ENCODE assay signal across 11 cellular contexts in genomic region chr6:106083618-106084017, GRCh38. TPM values are rescaled to one million over a fixed set of nuclear protein-coding genes. Genes with fewer than 3 reads are reported as not detected.
DNase-seq lines count a peak whose midpoint lies in the region; ATAC-seq and TF ChIP-seq lines count a peak whose summit lies in the region.
"Had no signal": no experiment of that assay in that cellular context is flagged by ENCODE, and none has a peak within 500 bp of the region (broad histone marks: within the 10 kb centered on the region; RNA-seq: fewer than 3 reads in every experiment).

No MANE protein-coding gene starts in this region.

- no peak for ATAC-seq in activated naive CD8-positive, alpha-beta T cell treated with anti-CD3 and anti-CD28 coated beads, Interleukin-2, amount 10 ng/mL, durations not matched to agents 7 days and 5 days (ENCODE audit: low read depth)

- CTCF ChIA-PET in activated CD4-positive, alpha-beta T cell treated with anti-CD3 and anti-CD28 coated beads, Interleukin-2, amount 10 ng/mL, durations not matched to agents 7 days and 5 days (lab: Charles Lee), result interaction anchor here (0.5 to 2.2 kb wide), 8 partner anchors 8 to 598 kb away, joined by 3 to 9 read pairs (median 3); no protein-coding TSS in a partner anchor

- no peaks in the 10 kb centered on the region for H3K9me3 Mint-ChIP-seq in activated CD4-positive, alpha-beta T cell treated with anti-CD3 and anti-CD28 coated beads, Interleukin-2, amount 10 ng/mL, durations not matched to agents 7 days and 5 days
- H3K9me3 Mint-ChIP-seq in HFFc6 (no peaks in the 10 kb centered on the region), nephron progenitor cell (no peaks in the 10 kb centered on the region)
- H3K9me3 Mint-ChIP-seq in activated naive CD8-positive, alpha-beta T cell treated with anti-CD3 and anti-CD28 coated beads, Interleukin-2, amount 10 ng/mL, durations not matched to agents 7 days and 5 days, result no peaks in the 10 kb centered on the region

- no peaks in the 10 kb centered on the region for H3K27me3 ChIP-seq in brain microvascular endothelial cell (replicated peaks)
- H3K27me3 ChIP-seq: ovary had no signal

- H3K4me3 ChIP-seq in brain microvascular endothelial cell (ENCODE audit: low read depth, low read length), result no peak overlapping the region
- H3K4me3 ChIP-seq: ovary, upper lobe of right lung had no signal

- POLR2A ChIA-PET in activated CD4-positive, alpha-beta T cell treated with anti-CD3 and anti-CD28 coated beads, Interleukin-2, amount 10 ng/mL, durations not matched to agents 7 days and 5 days (lab: Charles Lee), result interaction anchor here (0.6 to 0.8 kb wide), 2 partner anchors 91 to 115 kb away, joined by 3 read pairs; no protein-coding TSS in a partner anchor
- POLR2A ChIA-PET in activated naive CD8-positive, alpha-beta T cell treated with anti-CD3 and anti-CD28 coated beads, Interleukin-2, amount 10 ng/mL, durations not matched to agents 7 days and 5 days (lab: Charles Lee), result interaction anchor here (0.9 to 1.0 kb wide), 2 partner anchors 14 to 91 kb away, joined by 3 read pairs; no protein-coding TSS in a partner anchor

- in situ Hi-C loops in brain microvascular endothelial cell (cut with HindIII; ENCODE audit: low pct_ligation_motif_present, low sequenced_read_pairs), result no loop called here

- no peaks in the 10 kb centered on the region for H3K36me3 ChIP-seq in brain microvascular endothelial cell (replicated peaks)
- H3K36me3 ChIP-seq: ovary, upper lobe of right lung had no signal

- DNase-seq in activated CD4-positive, alpha-beta T cell treated with anti-CD3 and anti-CD28 coated beads, Interleukin-2, amount 10 ng/mL, durations not matched to agents 7 days and 5 days, result no peak
- no peak for DNase-seq in activated CD4-positive, alpha-beta T cell treated with anti-CD3 and anti-CD28 coated beads for 4 hours
- DNase-seq in HFFc6 (no peak), nephron progenitor cell (no peak), AG08395 (ENCODE audit: low spot score) (no peak), brain microvascular endothelial cell (no peak), anterior cingulate cortex (lab: John Stamatoyannopoulos, UW) (no peak)
- DNase-seq in activated naive CD8-positive, alpha-beta T cell treated with anti-CD3 and anti-CD28 coated beads, Interleukin-2, amount 10 ng/mL, durations not matched to agents 7 days and 5 days, result no peak
- DNase-seq: NCI-H2107, ovary, upper lobe of right lung had no signal

- no peak overlapping the region for H3K27ac ChIP-seq in brain microvascular endothelial cell
- H3K27ac ChIP-seq: ovary had no signal

- H3K4me1 Mint-ChIP-seq in activated CD4-positive, alpha-beta T cell treated with anti-CD3 and anti-CD28 coated beads, Interleukin-2, amount 10 ng/mL, durations not matched to agents 7 days and 5 days, result peaks cover 66% of the 10 kb centered on the region
- H3K4me1 Mint-ChIP-seq in HFFc6 (ENCODE audit: low read depth) (peaks cover 56% of the 10 kb centered on the region), nephron progenitor cell (peaks cover 76% of the 10 kb centered on the region)
- peaks cover 47% of the 10 kb centered on the region for H3K4me1 Mint-ChIP-seq in activated naive CD8-positive, alpha-beta T cell treated with anti-CD3 and anti-CD28 coated beads, Interleukin-2, amount 10 ng/mL, durations not matched to agents 7 days and 5 days

- peaks cover 20% of the 10 kb centered on the region for H3K36me3 Mint-ChIP-seq in activated CD4-positive, alpha-beta T cell treated with anti-CD3 and anti-CD28 coated beads, Interleukin-2, amount 10 ng/mL, durations not matched to agents 7 days and 5 days (ENCODE audit: low read depth)
- H3K36me3 Mint-ChIP-seq in HFFc6 (ENCODE audit: low read depth) (peaks cover 8% of the 10 kb centered on the region), nephron progenitor cell (ENCODE audit: low read depth) (no peaks in the 10 kb centered on the region)
- H3K36me3 Mint-ChIP-seq in activated naive CD8-positive, alpha-beta T cell treated with anti-CD3 and anti-CD28 coated beads, Interleukin-2, amount 10 ng/mL, durations not matched to agents 7 days and 5 days, result peaks cover 2% of the 10 kb centered on the region

- no peak overlapping the region for H3K27ac Mint-ChIP-seq in activated CD4-positive, alpha-beta T cell treated with anti-CD3 and anti-CD28 coated beads, Interleukin-2, amount 10 ng/mL, durations not matched to agents 7 days and 5 days
- H3K27ac Mint-ChIP-seq in HFFc6 (peak overlapping the region; percentile 77), nephron progenitor cell (peak overlapping the region; percentile 43)
- H3K27ac Mint-ChIP-seq in activated naive CD8-positive, alpha-beta T cell treated with anti-CD3 and anti-CD28 coated beads, Interleukin-2, amount 10 ng/mL, durations not matched to agents 7 days and 5 days, result no peak overlapping the region

- H3K4me3 Mint-ChIP-seq in activated CD4-positive, alpha-beta T cell treated with anti-CD3 and anti-CD28 coated beads, Interleukin-2, amount 10 ng/mL, durations not matched to agents 7 days and 5 days, result peak overlapping the region; percentile 7
- H3K4me3 Mint-ChIP-seq in HFFc6 (peak overlapping the region; percentile 91), nephron progenitor cell (no peak overlapping the region)
- H3K4me3 Mint-ChIP-seq in activated naive CD8-positive, alpha-beta T cell treated with anti-CD3 and anti-CD28 coated beads, Interleukin-2, amount 10 ng/mL, durations not matched to agents 7 days and 5 days, result peak overlapping the region; percentile 12

- no peak for TF ChIP-seq CTCF in HFFc6 (IDR thresholded peaks at IDR 0.05)
- TF ChIP-seq CTCF in nephron progenitor cell (IDR thresholded peaks at IDR 0.05), result no peak
- TF ChIP-seq CTCF in brain microvascular endothelial cell (IDR thresholded peaks at IDR 0.05; ENCODE audit: low read depth, low read length, missing control alignments), result no peak

- peaks cover 26% of the 10 kb centered on the region for H3K27me3 Mint-ChIP-seq in activated CD4-positive, alpha-beta T cell treated with anti-CD3 and anti-CD28 coated beads, Interleukin-2, amount 10 ng/mL, durations not matched to agents 7 days and 5 days
- H3K27me3 Mint-ChIP-seq in HFFc6 (ENCODE audit: insufficient read depth), result peaks cover 2% of the 10 kb centered on the region; the same call in 1 of the 2 replicates
- H3K27me3 Mint-ChIP-seq in activated naive CD8-positive, alpha-beta T cell treated with anti-CD3 and anti-CD28 coated beads, Interleukin-2, amount 10 ng/mL, durations not matched to agents 7 days and 5 days, result peaks cover 38% of the 10 kb centered on the region
- no peaks in the 10 kb centered on the region for H3K27me3 Mint-ChIP-seq in nephron progenitor cell (ENCODE audit: low read depth, poor library complexity)

RNA-seq across cellular contexts. Expression of gene PRDM1, which starts 2.5 kb away (rescaled TPM):
- 10 to 100 TPM; 27.1 to 30.8 TPM for total RNA-seq in activated CD4-positive, alpha-beta T cell treated with anti-CD3 and anti-CD28 coated beads, Interleukin-2, amount 10 ng/mL, durations not matched to agents 7 days and 5 days
- 10 to 100 TPM in 3 of 6 experiments, 1 to 10 TPM in 3; 8.4 to 12.3 (median 10.3) TPM for total RNA-seq in HFFc6 (2021; fragmentation: NEBNext Ultra II Directional; extraction: Animal tissue kit (Norgen Biotek cat#: 25700))
- total RNA-seq in activated naive CD8-positive, alpha-beta T cell treated with anti-CD3 and anti-CD28 coated beads, Interleukin-2, amount 10 ng/mL, durations not matched to agents 7 days and 5 days, result 10 to 100 TPM; 20.2 to 21.1 TPM

Comparison
In these comparisons a context has a peak if more than half of its experiments do, and no peak if none do; other contexts are left out.
1. H3K27ac Mint-ChIP-seq: peak in HFFc6 (single experiment) and nephron progenitor cell (single experiment); none in activated CD4-positive, alpha-beta T cell treated with anti-CD3 and anti-CD28 coated beads, Interleukin-2, amount 10 ng/mL, durations not matched to agents 7 days and 5 days (single experiment) and activated naive CD8-positive, alpha-beta T cell treated with anti-CD3 and anti-CD28 coated beads, Interleukin-2, amount 10 ng/mL, durations not matched to agents 7 days and 5 days (single experiment).